1 cellular context compared by ENCODE assay signal in the genomic region with DNA sequence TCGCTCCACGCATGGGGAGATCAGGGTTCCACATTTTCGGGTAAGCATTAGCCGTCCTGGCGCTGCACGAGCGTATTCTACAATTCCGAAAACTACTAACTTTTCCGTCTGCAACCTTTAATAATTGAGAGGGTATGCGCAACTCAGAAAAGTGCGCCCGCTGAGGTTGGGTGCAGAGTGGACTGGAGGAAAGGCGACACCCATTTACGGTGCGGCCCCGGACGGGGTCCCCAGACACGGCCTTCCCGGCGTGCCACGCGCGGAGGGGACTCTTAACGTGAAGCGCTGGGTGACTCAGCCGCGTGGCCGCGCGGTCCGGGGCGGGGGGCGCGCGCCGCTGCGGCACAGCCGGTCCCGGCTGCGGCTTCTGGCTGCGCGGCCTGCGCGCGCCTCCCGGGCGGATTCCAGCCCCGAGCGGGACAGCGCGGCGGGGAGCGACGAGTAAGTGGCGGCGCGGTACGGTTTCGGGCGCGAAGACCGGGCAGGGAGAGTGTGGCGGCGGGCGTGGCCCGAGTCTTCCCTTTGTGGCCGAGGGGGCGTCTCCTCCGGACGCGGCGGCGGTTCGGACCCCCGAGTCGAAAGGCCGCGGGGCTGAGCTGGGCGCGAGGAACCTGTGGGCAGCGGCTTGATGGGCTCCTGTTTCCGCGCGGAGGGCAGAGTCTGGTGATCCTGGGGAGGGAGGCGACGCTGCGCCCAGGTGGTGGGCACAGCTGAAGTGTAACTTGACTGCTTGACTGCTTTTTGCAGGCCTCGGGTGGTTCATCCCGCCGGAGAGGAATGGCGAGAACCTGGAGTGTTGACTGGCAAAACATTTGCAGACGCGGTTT.
A peak's percentile ranks its signal among the peaks of the same experiment; 100 is the strongest.
TF ChIP-seq lines count a peak whose summit lies in the region.

A gene (plus strand): TSS at position 330 of the 827 bp plus-strand sequence. CDS start 27,098 bp downstream, outside the sequence.
A gene with protein sequence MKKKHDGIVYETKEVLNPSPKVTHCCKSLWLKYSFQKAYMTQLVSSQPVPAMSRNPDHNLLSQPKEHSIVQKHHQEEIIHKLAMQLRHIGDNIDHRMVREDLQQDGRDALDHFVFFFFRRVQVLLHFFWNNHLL (minus strand): TSS at position 184 of the 827 bp plus-strand sequence. CDS start 16,772 bp downstream, outside the sequence.

TF ChIP-seq in K562, 482 proteins besides CTCF, POLR2A, EP300 and RAD21 (continued from another document and continues in another):
- TF ChIP-seq, protein P1, sequence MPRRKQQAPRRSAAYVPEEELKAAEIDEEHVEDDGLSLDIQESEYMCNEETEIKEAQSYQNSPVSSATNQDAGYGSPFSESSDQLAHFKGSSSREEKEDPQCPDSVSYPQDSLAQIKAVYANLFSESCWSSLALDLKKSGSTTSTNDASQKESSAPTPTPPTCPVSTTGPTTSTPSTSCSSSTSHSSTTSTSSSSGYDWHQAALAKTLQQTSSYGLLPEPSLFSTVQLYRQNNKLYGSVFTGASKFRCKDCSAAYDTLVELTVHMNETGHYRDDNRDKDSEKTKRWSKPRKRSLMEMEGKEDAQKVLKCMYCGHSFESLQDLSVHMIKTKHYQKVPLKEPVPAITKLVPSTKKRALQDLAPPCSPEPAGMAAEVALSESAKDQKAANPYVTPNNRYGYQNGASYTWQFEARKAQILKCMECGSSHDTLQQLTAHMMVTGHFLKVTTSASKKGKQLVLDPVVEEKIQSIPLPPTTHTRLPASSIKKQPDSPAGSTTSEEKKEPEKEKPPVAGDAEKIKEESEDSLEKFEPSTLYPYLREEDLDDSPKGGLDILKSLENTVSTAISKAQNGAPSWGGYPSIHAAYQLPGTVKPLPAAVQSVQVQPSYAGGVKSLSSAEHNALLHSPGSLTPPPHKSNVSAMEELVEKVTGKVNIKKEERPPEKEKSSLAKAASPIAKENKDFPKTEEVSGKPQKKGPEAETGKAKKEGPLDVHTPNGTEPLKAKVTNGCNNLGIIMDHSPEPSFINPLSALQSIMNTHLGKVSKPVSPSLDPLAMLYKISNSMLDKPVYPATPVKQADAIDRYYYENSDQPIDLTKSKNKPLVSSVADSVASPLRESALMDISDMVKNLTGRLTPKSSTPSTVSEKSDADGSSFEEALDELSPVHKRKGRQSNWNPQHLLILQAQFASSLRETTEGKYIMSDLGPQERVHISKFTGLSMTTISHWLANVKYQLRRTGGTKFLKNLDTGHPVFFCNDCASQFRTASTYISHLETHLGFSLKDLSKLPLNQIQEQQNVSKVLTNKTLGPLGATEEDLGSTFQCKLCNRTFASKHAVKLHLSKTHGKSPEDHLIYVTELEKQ (CRISPR knock-in tag; IDR thresholded peaks at IDR 0.05): no peak
- no peak for TF ChIP-seq ZFP1 (CRISPR knock-in tag; IDR thresholded peaks at IDR 0.05)
- peak; percentile 97 for TF ChIP-seq POLR2G (IDR thresholded peaks at IDR 0.05; ENCODE audit: low read depth, low read length)
- no peak for TF ChIP-seq CBX8 (IDR thresholded peaks at IDR 0.05; ENCODE audit: borderline replicate concordance, extremely low read depth, low read depth, low read length, poor library complexity, severe bottlenecking)
- TF ChIP-seq MEIS2 (IDR thresholded peaks at IDR 0.05; ENCODE audit: partially characterized antibody): peak; percentile 39
- TF ChIP-seq L3MBTL2 (IDR thresholded peaks at IDR 0.05): peak; percentile 83
- TF ChIP-seq MBD2 (IDR thresholded peaks at IDR 0.05; ENCODE audit: borderline replicate concordance, low read depth): peak; percentile 48; the same call in 1 of the 2 replicates
- TF ChIP-seq MAFK (IDR thresholded peaks at IDR 0.05; ENCODE audit: low read length): peak; percentile 39; the same call in 1 of the 2 replicates
- TF ChIP-seq NCOR1 (IDR thresholded peaks at IDR 0.05): peak; percentile 63
- TF ChIP-seq, protein P2, sequence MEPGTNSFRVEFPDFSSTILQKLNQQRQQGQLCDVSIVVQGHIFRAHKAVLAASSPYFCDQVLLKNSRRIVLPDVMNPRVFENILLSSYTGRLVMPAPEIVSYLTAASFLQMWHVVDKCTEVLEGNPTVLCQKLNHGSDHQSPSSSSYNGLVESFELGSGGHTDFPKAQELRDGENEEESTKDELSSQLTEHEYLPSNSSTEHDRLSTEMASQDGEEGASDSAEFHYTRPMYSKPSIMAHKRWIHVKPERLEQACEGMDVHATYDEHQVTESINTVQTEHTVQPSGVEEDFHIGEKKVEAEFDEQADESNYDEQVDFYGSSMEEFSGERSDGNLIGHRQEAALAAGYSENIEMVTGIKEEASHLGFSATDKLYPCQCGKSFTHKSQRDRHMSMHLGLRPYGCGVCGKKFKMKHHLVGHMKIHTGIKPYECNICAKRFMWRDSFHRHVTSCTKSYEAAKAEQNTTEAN (CRISPR knock-in tag; IDR thresholded peaks at IDR 0.05): no peak
- TF ChIP-seq NR4A1 (CRISPR knock-in tag; IDR thresholded peaks at IDR 0.05): 0 out of 2 replicates have a peak, but pooled peaks have one; percentile 69
- TF ChIP-seq NR4A1 (tag; IDR thresholded peaks at IDR 0.05): no peak; the same call in none of the 2 replicates
- no peak for TF ChIP-seq CREBBP (IDR thresholded peaks at IDR 0.05; ENCODE audit: low read depth, low read length)
- TF ChIP-seq, protein P3, sequence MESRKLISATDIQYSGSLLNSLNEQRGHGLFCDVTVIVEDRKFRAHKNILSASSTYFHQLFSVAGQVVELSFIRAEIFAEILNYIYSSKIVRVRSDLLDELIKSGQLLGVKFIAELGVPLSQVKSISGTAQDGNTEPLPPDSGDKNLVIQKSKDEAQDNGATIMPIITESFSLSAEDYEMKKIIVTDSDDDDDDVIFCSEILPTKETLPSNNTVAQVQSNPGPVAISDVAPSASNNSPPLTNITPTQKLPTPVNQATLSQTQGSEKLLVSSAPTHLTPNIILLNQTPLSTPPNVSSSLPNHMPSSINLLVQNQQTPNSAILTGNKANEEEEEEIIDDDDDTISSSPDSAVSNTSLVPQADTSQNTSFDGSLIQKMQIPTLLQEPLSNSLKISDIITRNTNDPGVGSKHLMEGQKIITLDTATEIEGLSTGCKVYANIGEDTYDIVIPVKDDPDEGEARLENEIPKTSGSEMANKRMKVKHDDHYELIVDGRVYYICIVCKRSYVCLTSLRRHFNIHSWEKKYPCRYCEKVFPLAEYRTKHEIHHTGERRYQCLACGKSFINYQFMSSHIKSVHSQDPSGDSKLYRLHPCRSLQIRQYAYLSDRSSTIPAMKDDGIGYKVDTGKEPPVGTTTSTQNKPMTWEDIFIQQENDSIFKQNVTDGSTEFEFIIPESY (CRISPR knock-in tag; IDR thresholded peaks at IDR 0.05): peak; percentile 62
- TF ChIP-seq, protein P4, sequence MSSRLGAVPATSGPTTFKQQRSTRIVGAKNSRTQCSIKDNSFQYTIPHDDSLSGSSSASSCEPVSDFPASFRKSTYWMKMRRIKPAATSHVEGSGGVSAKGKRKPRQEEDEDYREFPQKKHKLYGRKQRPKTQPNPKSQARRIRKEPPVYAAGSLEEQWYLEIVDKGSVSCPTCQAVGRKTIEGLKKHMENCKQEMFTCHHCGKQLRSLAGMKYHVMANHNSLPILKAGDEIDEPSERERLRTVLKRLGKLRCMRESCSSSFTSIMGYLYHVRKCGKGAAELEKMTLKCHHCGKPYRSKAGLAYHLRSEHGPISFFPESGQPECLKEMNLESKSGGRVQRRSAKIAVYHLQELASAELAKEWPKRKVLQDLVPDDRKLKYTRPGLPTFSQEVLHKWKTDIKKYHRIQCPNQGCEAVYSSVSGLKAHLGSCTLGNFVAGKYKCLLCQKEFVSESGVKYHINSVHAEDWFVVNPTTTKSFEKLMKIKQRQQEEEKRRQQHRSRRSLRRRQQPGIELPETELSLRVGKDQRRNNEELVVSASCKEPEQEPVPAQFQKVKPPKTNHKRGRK (tag; IDR thresholded peaks at IDR 0.05): no peak
- no peak for TF ChIP-seq EHMT2 (IDR thresholded peaks at IDR 0.05)
- TF ChIP-seq, protein P5, sequence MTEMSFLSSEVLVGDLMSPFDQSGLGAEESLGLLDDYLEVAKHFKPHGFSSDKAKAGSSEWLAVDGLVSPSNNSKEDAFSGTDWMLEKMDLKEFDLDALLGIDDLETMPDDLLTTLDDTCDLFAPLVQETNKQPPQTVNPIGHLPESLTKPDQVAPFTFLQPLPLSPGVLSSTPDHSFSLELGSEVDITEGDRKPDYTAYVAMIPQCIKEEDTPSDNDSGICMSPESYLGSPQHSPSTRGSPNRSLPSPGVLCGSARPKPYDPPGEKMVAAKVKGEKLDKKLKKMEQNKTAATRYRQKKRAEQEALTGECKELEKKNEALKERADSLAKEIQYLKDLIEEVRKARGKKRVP (CRISPR knock-in tag; IDR thresholded peaks at IDR 0.05): no peak
- TF ChIP-seq, protein P6, sequence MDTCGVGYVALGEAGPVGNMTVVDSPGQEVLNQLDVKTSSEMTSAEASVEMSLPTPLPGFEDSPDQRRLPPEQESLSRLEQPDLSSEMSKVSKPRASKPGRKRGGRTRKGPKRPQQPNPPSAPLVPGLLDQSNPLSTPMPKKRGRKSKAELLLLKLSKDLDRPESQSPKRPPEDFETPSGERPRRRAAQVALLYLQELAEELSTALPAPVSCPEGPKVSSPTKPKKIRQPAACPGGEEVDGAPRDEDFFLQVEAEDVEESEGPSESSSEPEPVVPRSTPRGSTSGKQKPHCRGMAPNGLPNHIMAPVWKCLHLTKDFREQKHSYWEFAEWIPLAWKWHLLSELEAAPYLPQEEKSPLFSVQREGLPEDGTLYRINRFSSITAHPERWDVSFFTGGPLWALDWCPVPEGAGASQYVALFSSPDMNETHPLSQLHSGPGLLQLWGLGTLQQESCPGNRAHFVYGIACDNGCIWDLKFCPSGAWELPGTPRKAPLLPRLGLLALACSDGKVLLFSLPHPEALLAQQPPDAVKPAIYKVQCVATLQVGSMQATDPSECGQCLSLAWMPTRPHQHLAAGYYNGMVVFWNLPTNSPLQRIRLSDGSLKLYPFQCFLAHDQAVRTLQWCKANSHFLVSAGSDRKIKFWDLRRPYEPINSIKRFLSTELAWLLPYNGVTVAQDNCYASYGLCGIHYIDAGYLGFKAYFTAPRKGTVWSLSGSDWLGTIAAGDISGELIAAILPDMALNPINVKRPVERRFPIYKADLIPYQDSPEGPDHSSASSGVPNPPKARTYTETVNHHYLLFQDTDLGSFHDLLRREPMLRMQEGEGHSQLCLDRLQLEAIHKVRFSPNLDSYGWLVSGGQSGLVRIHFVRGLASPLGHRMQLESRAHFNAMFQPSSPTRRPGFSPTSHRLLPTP (IDR thresholded peaks at IDR 0.05; ENCODE audit: borderline replicate concordance, extremely low read depth, insufficient read length): no peak
- TF ChIP-seq, protein P7, sequence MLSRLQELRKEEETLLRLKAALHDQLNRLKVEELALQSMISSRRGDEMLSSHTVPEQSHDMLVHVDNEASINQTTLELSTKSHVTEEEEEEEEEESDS (CRISPR knock-in tag; IDR thresholded peaks at IDR 0.05): no peak
- TF ChIP-seq CBX2 (IDR thresholded peaks at IDR 0.05; ENCODE audit: insufficient read depth, low read length, poor library complexity, severe bottlenecking): no peak
- TF ChIP-seq, protein P8, sequence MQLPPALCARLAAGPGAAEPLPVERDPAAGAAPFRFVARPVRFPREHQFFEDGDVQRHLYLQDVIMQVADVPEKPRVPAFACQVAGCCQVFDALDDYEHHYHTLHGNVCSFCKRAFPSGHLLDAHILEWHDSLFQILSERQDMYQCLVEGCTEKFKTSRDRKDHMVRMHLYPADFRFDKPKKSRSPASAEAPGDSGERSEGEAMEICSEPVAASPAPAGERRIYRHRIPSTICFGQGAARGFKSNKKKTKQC (CRISPR knock-in tag; IDR thresholded peaks at IDR 0.05): no peak
- TF ChIP-seq ZNF589 (CRISPR knock-in tag; IDR thresholded peaks at IDR 0.05; ENCODE audit: low read depth): peak; percentile 97
- TF ChIP-seq FUS (optimal IDR thresholded peaks at IDR 0.05; ENCODE audit: low read depth, low read length): no peak
- TF ChIP-seq RHOXF2B (CRISPR knock-in tag; conservative IDR thresholded peaks at IDR 0.05): no peak
- no peak for TF ChIP-seq NR2C2 (CRISPR knock-in tag; IDR thresholded peaks at IDR 0.05)
- peak; percentile 78 for TF ChIP-seq NR2C2 (tag; IDR thresholded peaks at IDR 0.05)
- TF ChIP-seq HNRNPL (IDR thresholded peaks at IDR 0.05; ENCODE audit: low read depth, low read length): 0 out of 2 replicates have a peak, but pooled peaks have one; percentile 61
- TF ChIP-seq, protein P9, sequence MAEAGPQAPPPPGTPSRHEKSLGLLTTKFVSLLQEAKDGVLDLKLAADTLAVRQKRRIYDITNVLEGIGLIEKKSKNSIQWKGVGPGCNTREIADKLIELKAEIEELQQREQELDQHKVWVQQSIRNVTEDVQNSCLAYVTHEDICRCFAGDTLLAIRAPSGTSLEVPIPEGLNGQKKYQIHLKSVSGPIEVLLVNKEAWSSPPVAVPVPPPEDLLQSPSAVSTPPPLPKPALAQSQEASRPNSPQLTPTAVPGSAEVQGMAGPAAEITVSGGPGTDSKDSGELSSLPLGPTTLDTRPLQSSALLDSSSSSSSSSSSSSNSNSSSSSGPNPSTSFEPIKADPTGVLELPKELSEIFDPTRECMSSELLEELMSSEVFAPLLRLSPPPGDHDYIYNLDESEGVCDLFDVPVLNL (CRISPR knock-in tag; IDR thresholded peaks at IDR 0.05; ENCODE audit: low read depth): no peak
- TF ChIP-seq, protein P10, sequence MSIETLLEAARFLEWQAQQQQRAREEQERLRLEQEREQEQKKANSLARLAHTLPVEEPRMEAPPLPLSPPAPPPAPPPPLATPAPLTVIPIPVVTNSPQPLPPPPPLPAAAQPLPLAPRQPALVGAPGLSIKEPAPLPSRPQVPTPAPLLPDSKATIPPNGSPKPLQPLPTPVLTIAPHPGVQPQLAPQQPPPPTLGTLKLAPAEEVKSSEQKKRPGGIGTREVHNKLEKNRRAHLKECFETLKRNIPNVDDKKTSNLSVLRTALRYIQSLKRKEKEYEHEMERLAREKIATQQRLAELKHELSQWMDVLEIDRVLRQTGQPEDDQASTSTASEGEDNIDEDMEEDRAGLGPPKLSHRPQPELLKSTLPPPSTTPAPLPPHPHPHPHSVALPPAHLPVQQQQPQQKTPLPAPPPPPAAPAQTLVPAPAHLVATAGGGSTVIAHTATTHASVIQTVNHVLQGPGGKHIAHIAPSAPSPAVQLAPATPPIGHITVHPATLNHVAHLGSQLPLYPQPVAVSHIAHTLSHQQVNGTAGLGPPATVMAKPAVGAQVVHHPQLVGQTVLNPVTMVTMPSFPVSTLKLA (conservative IDR thresholded peaks at IDR 0.05): peak; percentile 65 to 91; a peak in 3 of 4 replicates
- TF ChIP-seq RBBP5 (IDR thresholded peaks at IDR 0.05; ENCODE audit: borderline replicate concordance, insufficient read depth, low read length, poor library complexity, severe bottlenecking): peak; percentile 93
- TF ChIP-seq RFX1 (IDR thresholded peaks at IDR 0.05): no peak
- TF ChIP-seq, protein P11, sequence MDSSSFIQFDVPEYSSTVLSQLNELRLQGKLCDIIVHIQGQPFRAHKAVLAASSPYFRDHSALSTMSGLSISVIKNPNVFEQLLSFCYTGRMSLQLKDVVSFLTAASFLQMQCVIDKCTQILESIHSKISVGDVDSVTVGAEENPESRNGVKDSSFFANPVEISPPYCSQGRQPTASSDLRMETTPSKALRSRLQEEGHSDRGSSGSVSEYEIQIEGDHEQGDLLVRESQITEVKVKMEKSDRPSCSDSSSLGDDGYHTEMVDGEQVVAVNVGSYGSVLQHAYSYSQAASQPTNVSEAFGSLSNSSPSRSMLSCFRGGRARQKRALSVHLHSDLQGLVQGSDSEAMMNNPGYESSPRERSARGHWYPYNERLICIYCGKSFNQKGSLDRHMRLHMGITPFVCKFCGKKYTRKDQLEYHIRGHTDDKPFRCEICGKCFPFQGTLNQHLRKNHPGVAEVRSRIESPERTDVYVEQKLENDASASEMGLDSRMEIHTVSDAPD (CRISPR knock-in tag; IDR thresholded peaks at IDR 0.05): no peak
- peak; percentile 87 for TF ChIP-seq NFE2 (IDR thresholded peaks at IDR 0.05; ENCODE audit: low read depth)
- peak; percentile 96 for TF ChIP-seq ZNF175 (CRISPR knock-in tag; IDR thresholded peaks at IDR 0.05; ENCODE audit: low read depth)
- no peak for TF ChIP-seq MIER1 (IDR thresholded peaks at IDR 0.05; ENCODE audit: low read depth)
- TF ChIP-seq BRF1 (IDR thresholded peaks at IDR 0.05; ENCODE audit: borderline replicate concordance, extremely low read depth, insufficient read length): no peak
- 0 out of 2 replicates have a peak, but pooled peaks have one; percentile 6 for TF ChIP-seq MTA2 (IDR thresholded peaks at IDR 0.05; ENCODE audit: low read depth)
- TF ChIP-seq POLR2AphosphoS2 (IDR thresholded peaks at IDR 0.05; ENCODE audit: low read length): no peak
- TF ChIP-seq ZNF584 (CRISPR knock-in tag; IDR thresholded peaks at IDR 0.05; ENCODE audit: low read depth): no peak
